ENCODE assay signal across 1 cellular context in genomic region chr6:87756858-87757257, GRCh38.
TF ChIP-seq lines count a peak whose summit lies in the region.

No MANE protein-coding gene starts in this region.

TF ChIP-seq in GM23338, 12 proteins besides CTCF, POLR2A, EP300 and RAD21:
- TF ChIP-seq, protein P1, sequence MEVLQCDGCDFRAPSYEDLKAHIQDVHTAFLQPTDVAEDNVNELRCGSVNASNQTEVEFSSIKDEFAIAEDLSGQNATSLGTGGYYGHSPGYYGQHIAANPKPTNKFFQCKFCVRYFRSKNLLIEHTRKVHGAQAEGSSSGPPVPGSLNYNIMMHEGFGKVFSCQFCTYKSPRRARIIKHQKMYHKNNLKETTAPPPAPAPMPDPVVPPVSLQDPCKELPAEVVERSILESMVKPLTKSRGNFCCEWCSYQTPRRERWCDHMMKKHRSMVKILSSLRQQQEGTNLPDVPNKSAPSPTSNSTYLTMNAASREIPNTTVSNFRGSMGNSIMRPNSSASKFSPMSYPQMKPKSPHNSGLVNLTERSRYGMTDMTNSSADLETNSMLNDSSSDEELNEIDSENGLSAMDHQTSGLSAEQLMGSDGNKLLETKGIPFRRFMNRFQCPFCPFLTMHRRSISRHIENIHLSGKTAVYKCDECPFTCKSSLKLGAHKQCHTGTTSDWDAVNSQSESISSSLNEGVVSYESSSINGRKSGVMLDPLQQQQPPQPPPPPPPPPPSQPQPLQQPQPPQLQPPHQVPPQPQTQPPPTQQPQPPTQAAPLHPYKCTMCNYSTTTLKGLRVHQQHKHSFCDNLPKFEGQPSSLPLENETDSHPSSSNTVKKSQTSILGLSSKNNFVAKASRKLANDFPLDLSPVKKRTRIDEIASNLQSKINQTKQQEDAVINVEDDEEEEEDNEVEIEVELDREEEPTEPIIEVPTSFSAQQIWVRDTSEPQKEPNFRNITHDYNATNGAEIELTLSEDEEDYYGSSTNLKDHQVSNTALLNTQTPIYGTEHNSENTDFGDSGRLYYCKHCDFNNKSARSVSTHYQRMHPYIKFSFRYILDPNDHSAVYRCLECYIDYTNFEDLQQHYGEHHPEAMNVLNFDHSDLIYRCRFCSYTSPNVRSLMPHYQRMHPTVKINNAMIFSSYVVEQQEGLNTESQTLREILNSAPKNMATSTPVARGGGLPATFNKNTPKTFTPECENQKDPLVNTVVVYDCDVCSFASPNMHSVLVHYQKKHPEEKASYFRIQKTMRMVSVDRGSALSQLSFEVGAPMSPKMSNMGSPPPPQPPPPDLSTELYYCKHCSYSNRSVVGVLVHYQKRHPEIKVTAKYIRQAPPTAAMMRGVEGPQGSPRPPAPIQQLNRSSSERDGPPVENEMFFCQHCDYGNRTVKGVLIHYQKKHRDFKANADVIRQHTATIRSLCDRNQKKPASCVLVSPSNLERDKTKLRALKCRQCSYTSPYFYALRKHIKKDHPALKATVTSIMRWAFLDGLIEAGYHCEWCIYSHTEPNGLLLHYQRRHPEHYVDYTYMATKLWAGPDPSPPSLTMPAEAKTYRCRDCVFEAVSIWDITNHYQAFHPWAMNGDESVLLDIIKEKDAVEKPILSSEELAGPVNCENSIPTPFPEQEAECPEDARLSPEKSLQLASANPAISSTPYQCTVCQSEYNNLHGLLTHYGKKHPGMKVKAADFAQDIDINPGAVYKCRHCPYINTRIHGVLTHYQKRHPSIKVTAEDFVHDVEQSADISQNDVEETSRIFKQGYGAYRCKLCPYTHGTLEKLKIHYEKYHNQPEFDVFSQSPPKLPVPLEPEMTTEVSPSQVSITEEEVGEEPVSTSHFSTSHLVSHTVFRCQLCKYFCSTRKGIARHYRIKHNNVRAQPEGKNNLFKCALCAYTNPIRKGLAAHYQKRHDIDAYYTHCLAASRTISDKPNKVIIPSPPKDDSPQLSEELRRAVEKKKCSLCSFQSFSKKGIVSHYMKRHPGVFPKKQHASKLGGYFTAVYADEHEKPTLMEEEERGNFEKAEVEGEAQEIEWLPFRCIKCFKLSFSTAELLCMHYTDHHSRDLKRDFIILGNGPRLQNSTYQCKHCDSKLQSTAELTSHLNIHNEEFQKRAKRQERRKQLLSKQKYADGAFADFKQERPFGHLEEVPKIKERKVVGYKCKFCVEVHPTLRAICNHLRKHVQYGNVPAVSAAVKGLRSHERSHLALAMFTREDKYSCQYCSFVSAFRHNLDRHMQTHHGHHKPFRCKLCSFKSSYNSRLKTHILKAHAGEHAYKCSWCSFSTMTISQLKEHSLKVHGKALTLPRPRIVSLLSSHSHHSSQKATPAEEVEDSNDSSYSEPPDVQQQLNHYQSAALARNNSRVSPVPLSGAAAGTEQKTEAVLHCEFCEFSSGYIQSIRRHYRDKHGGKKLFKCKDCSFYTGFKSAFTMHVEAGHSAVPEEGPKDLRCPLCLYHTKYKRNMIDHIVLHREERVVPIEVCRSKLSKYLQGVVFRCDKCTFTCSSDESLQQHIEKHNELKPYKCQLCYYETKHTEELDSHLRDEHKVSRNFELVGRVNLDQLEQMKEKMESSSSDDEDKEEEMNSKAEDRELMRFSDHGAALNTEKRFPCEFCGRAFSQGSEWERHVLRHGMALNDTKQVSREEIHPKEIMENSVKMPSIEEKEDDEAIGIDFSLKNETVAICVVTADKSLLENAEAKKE (CRISPR knock-in tag; IDR thresholded peaks at IDR 0.05), result no peak
- TF ChIP-seq EZH2 (IDR thresholded peaks at IDR 0.05; ENCODE audit: low read depth, unreplicated experiment), result no peak
- TF ChIP-seq ZNF331 (CRISPR knock-in tag; IDR thresholded peaks at IDR 0.05; ENCODE audit: low read depth), result no peak
- TF ChIP-seq ZNF114 (CRISPR knock-in tag; IDR thresholded peaks at IDR 0.05), result no peak
- TF ChIP-seq STAT1 (IDR thresholded peaks at IDR 0.05; ENCODE audit: unreplicated experiment), result no peak
- TF ChIP-seq, protein P2, sequence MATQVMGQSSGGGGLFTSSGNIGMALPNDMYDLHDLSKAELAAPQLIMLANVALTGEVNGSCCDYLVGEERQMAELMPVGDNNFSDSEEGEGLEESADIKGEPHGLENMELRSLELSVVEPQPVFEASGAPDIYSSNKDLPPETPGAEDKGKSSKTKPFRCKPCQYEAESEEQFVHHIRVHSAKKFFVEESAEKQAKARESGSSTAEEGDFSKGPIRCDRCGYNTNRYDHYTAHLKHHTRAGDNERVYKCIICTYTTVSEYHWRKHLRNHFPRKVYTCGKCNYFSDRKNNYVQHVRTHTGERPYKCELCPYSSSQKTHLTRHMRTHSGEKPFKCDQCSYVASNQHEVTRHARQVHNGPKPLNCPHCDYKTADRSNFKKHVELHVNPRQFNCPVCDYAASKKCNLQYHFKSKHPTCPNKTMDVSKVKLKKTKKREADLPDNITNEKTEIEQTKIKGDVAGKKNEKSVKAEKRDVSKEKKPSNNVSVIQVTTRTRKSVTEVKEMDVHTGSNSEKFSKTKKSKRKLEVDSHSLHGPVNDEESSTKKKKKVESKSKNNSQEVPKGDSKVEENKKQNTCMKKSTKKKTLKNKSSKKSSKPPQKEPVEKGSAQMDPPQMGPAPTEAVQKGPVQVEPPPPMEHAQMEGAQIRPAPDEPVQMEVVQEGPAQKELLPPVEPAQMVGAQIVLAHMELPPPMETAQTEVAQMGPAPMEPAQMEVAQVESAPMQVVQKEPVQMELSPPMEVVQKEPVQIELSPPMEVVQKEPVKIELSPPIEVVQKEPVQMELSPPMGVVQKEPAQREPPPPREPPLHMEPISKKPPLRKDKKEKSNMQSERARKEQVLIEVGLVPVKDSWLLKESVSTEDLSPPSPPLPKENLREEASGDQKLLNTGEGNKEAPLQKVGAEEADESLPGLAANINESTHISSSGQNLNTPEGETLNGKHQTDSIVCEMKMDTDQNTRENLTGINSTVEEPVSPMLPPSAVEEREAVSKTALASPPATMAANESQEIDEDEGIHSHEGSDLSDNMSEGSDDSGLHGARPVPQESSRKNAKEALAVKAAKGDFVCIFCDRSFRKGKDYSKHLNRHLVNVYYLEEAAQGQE (IDR thresholded peaks at IDR 0.05; ENCODE audit: unreplicated experiment), result no peak
- no peak for TF ChIP-seq NANOG (IDR thresholded peaks at IDR 0.05; ENCODE audit: borderline replicate concordance)
- TF ChIP-seq JUNB (IDR thresholded peaks at IDR 0.05; ENCODE audit: unreplicated experiment), result no peak
